Comparison of ENCODE assay signal across 9 cellular contexts in the genomic region with DNA sequence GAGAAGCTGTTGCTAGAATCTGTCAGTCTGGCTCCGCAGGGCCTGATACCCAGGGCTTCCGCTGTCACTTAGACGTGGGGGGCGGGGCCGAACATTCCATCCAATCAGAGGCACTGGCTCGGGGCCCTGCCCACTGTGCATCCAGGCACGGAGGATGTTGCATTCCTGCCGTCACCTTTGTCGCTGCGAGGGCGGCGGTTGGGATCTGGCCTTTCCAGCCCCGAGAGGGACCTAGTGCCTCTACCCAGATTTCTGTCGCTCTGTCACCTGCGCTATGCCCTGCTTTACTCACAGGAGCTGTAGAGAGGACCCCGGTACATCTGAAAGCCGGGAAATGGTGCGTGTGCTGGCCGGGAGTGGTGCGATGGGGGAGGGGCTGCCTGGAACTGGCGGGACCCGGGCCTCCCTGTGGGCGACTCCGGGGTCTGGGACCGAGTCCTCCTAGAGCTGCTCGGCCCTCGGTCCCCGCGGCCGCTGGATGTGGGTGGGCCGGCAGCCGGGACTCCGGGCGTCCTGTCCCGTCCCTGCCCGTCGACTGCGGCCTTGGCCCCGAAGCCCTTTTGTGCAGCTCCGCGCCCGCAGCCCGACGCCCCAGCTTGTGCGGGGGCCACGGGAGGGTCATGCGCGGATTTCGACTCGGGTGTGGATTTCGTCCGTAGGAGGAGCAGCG. TPM values are rescaled to one million over a fixed set of nuclear protein-coding genes. Genes with fewer than 3 reads are reported as not detected.
DNase-seq lines count a peak whose midpoint lies in the region; FAIRE-seq and TF ChIP-seq lines count a peak whose summit lies in the region.
"Had no signal": no experiment of that assay in that cellular context is flagged by ENCODE, and none has a peak within 500 bp of the region (broad histone marks: within the 10 kb centered on the region; RNA-seq: fewer than 3 reads in every experiment).

A gene (plus strand): TSS at position 133 of the 670 bp plus-strand sequence. CDS start 142 bp downstream, at position 275.

- no peaks in the 10 kb centered on the region for H3K4me1 Mint-ChIP-seq in MCF 10A (ENCODE audit: insufficient read depth, unreplicated experiment)

- no peaks in the 10 kb centered on the region for H3K36me3 ChIP-seq in HUES48 (ENCODE audit: control insufficient read depth, insufficient read depth, low read length)

- in situ Hi-C loops in T47D (cut with HindIII; ENCODE audit: low pct_unique_long_range_greater_than_20kb, low sequenced_read_pairs): no loop called here

- intact Hi-C loops in MCF 10A (cut with micrococcal nuclease): no loop called here

- FAIRE-seq in frontal cortex (lab: Jason Lieb, UNC): no peak
- FAIRE-seq: A549 had no signal

- H3K9me3 ChIP-seq in HUES48 (ENCODE audit: control insufficient read depth, insufficient read depth, low read length): peaks cover 47% of the 10 kb centered on the region
- H3K9me3 ChIP-seq: A549 had no signal

- POLR2A ChIA-PET in MCF 10A (lab: Yijun Ruan, JAX): no interaction called here

- H3K27me3 ChIP-seq in HUES48 (ENCODE audit: control insufficient read depth, insufficient read depth, low read length): no peaks in the 10 kb centered on the region

- H3K4me3 ChIP-seq in HUES48 (ENCODE audit: low read depth, low read length): peak within 1 kb of the TSS; percentile 29; the same call in 1 of the 2 replicates
- H3K4me3 ChIP-seq: A549 had no signal

- H3K27me3 Mint-ChIP-seq in MCF 10A (ENCODE audit: insufficient read depth, unreplicated experiment): no peaks in the 10 kb centered on the region

- H3K4me1 ChIP-seq in HUES48 (ENCODE audit: control insufficient read depth, insufficient read depth, low read length): no peaks in the 10 kb centered on the region
- H3K4me1 ChIP-seq: A549 had no signal

- no peak within 1 kb of the TSS for H3K9ac ChIP-seq in HUES48 (ENCODE audit: low read depth, low read length)

- DNase-seq in T47D (ENCODE audit: low read depth in 1 of 2, low spot score in 1 of 2) (peak; percentile 66 to 88), MCF 10A (ENCODE audit: unreplicated experiment) (no peak), frontal cortex (ENCODE audit: low spot score in 2 of 2) (peak; percentile 87 to 90), nucleus accumbens (lab: John Stamatoyannopoulos, UW) (peak; percentile 60 to 97 (median 89)), stromal cell of bone marrow (ENCODE audit: low read depth) (peak; percentile 62)
- peak; percentile 43 to 84 (median 68) for DNase-seq in activated naive CD4-positive, alpha-beta T cell (lab: John Stamatoyannopoulos, UW)

- no peak within 1 kb of the TSS for H3K27ac ChIP-seq in HUES48 (ENCODE audit: low read depth, low read length)
- H3K27ac ChIP-seq: A549 had no signal

- peaks cover 7% of the 10 kb centered on the region for H3K9me3 Mint-ChIP-seq in MCF 10A (ENCODE audit: unreplicated experiment)

- H3K36me3 Mint-ChIP-seq in MCF 10A (ENCODE audit: insufficient read depth, unreplicated experiment): no peaks in the 10 kb centered on the region

- no peak for TF ChIP-seq CTCF in MCF 10A (IDR thresholded peaks at IDR 0.05; ENCODE audit: unreplicated experiment)

- TF ChIP-seq POLR2A in Raji (IDR thresholded peaks at IDR 0.05; ENCODE audit: insufficient read depth, low read depth, low read length): peak; percentile 73

- no TSS peak for BruUV-seq in MCF 10A (replicated peaks; lab: Mats Ljungman, UMichigan)

- no peak within 1 kb of the TSS for H3K27ac Mint-ChIP-seq in MCF 10A (ENCODE audit: low read depth, unreplicated experiment)

- CTCF ChIA-PET in MCF 10A (lab: Yijun Ruan, JAX): interaction anchor here (0.6 kb wide), 1 partner anchor 33 kb away, joined by 4 read pairs; no protein-coding TSS in a partner anchor

- no peak within 1 kb of the TSS for H3K4me3 Mint-ChIP-seq in MCF 10A (ENCODE audit: unreplicated experiment)

RNA-seq across cellular contexts. Expression of the gene that starts here (rescaled TPM):
- total RNA-seq in MCF 10A (2022): not detected in 2 replicates
- total RNA-seq in frontal cortex: 38.3 TPM

Comparison
In these comparisons a context has a peak if more than half of its experiments do, and no peak if none do; other contexts are left out.
1. RNA of the gene that starts here (total RNA-seq): 38.3 TPM in frontal cortex (single experiment); not detected in MCF 10A; every median in the first group is over 10 times any median in the second.